9 cellular contexts compared by ENCODE assay signal in the genomic region with DNA sequence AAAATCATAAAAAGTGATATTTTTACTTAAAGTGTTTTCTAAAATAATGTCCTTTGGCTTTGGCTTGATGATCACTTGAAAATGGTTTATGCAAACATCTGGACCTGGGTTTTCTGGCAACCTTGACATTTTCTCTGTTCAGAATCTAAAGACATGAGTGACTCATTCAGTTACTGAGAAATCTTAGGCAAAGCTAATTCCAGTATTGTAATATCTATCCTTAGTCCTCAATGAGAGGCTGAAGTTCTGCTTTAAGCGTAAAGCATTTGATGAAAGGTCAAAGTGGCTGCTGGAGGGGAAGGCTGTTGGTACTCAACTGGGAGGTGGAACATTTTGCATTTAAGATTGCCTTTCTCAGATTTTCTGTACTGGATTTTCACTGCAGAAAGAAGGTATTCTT. TPM values are rescaled to one million over a fixed set of nuclear protein-coding genes. Genes with fewer than 3 reads are reported as not detected.
DNase-seq lines count a peak whose midpoint lies in the region; ATAC-seq and TF ChIP-seq lines count a peak whose summit lies in the region.
"Had no signal": no experiment of that assay in that cellular context is flagged by ENCODE, and none has a peak within 500 bp of the region (broad histone marks: within the 10 kb centered on the region; RNA-seq: fewer than 3 reads in every experiment).

No MANE protein-coding gene starts in this region.

- H3K4me3 ChIP-seq in OCI-LY1 (ENCODE audit: low read depth, low read length, poor library complexity, severe bottlenecking) (peak overlapping the region; percentile 98), ectodermal cell (ENCODE audit: insufficient read depth, low read depth, low read length) (peak overlapping the region; percentile 69), trophoblast cell (ENCODE audit: low read depth, low read length) (no peak overlapping the region), sigmoid colon (peak overlapping the region in 2 of 4 donors; percentile 88 to 95)

- H2AFZ ChIP-seq in OCI-LY1 (ENCODE audit: low read length): no peak overlapping the region
- H2AFZ ChIP-seq in trophoblast cell (ENCODE audit: insufficient read depth, low read length, poor library complexity): no peak overlapping the region

- H3F3A ChIP-seq in OCI-LY1 (ENCODE audit: insufficient read depth, low read length): no peaks in the 10 kb centered on the region

- intact Hi-C loops in sigmoid colon (cut with DNase I): loop anchor here (5.0 kb wide), 3 partner anchors 160 to 935 kb away; no protein-coding TSS in a partner anchor

- ATAC-seq in GM18861 (IDR thresholded peaks at IDR 0.05; ENCODE audit: unreplicated experiment): no peak

- no peak overlapping the region for H4K12ac ChIP-seq in trophoblast cell (ENCODE audit: low read depth, low read length)

- H3K9ac ChIP-seq in OCI-LY1 (ENCODE audit: low read length): peak overlapping the region; percentile 85
- no peak overlapping the region for H3K9ac ChIP-seq in trophoblast cell (ENCODE audit: low read length)

- H4K91ac ChIP-seq in trophoblast cell (ENCODE audit: low read depth, low read length): no peak overlapping the region

- no peak for TF ChIP-seq POLR2A in sigmoid colon (IDR thresholded peaks at IDR 0.05)

- H3K79me1 ChIP-seq in trophoblast cell (ENCODE audit: low read length): peaks cover 16% of the 10 kb centered on the region

- no peak overlapping the region for H2BK12ac ChIP-seq in trophoblast cell (ENCODE audit: low read length)

- H2BK120ac ChIP-seq in trophoblast cell (ENCODE audit: insufficient read depth, low read length, poor library complexity): no peak overlapping the region

- H4K8ac ChIP-seq in trophoblast cell (ENCODE audit: low read depth, low read length): no peak overlapping the region

- H3K79me2 ChIP-seq in OCI-LY1 (ENCODE audit: insufficient read depth, low read length) (peaks cover 55% of the 10 kb centered on the region), trophoblast cell (ENCODE audit: control insufficient read depth, insufficient read depth, low read length, poor library complexity) (peaks cover 20% of the 10 kb centered on the region)

- H3K4me2 ChIP-seq in OCI-LY1 (ENCODE audit: low read length) (peak overlapping the region; percentile 63), trophoblast cell (ENCODE audit: low read length) (peak overlapping the region; percentile 15)

- no peaks in the 10 kb centered on the region for H3K27me3 ChIP-seq in OCI-LY1 (ENCODE audit: insufficient read depth, low read length)
- no peaks in the 10 kb centered on the region for H3K27me3 ChIP-seq in ectodermal cell (ENCODE audit: control insufficient read depth, insufficient read depth, low read length, poor library complexity, severe bottlenecking)
- no peaks in the 10 kb centered on the region for H3K27me3 ChIP-seq in trophoblast cell (ENCODE audit: insufficient read depth, low read length)
- H3K27me3 ChIP-seq in sigmoid colon: no peaks in the 10 kb centered on the region
- H3K27me3 ChIP-seq: vagina had no signal

- H2BK5ac ChIP-seq in trophoblast cell (ENCODE audit: low read depth, low read length, poor library complexity): no peak overlapping the region

- no peaks in the 10 kb centered on the region for H4K20me1 ChIP-seq in OCI-LY1 (ENCODE audit: insufficient read depth, low read length)

- peak overlapping the region; percentile 53 for H3K4ac ChIP-seq in trophoblast cell (ENCODE audit: low read depth, low read length)

- H3K36me3 ChIP-seq in OCI-LY1 (ENCODE audit: insufficient read depth, low read length) (peaks cover 22% of the 10 kb centered on the region), ectodermal cell (ENCODE audit: control insufficient read depth, insufficient read depth, low read length) (no peaks in the 10 kb centered on the region), trophoblast cell (ENCODE audit: control insufficient read depth in 1 of 2, insufficient read depth in 2 of 2, low read length in 2 of 2) (no peaks in the 10 kb centered on the region), sigmoid colon (no peaks in the 10 kb centered on the region)
- H3K36me3 ChIP-seq: vagina had no signal

- peak overlapping the region; percentile 78 for H3K27ac ChIP-seq in OCI-LY1 (ENCODE audit: low read depth, low read length, poor library complexity, severe bottlenecking)
- H3K27ac ChIP-seq in ectodermal cell (ENCODE audit: insufficient read depth, low read depth, low read length, poor library complexity, severe bottlenecking): no peak overlapping the region
- H3K27ac ChIP-seq in trophoblast cell (ENCODE audit: low read depth, low read length): no peak overlapping the region
- H3K27ac ChIP-seq in sigmoid colon: peak overlapping the region in 2 of 4 donors; percentile 96 to 99

- no peak overlapping the region for H3K23ac ChIP-seq in trophoblast cell (ENCODE audit: low read length)

- H2AK5ac ChIP-seq in trophoblast cell (ENCODE audit: low read length): no peak overlapping the region

- no peaks in the 10 kb centered on the region for H3K9me2 ChIP-seq in OCI-LY1 (ENCODE audit: low read depth, low read length)

- TF ChIP-seq CTCF in OCI-LY1 (IDR thresholded peaks at IDR 0.05; ENCODE audit: low read length): no peak
- no peak for TF ChIP-seq CTCF in sigmoid colon (IDR thresholded peaks at IDR 0.05)

- DNase-seq in EL (peak; percentile 58), trophoblast cell (peak in 1 of 2 donors; percentile 40), sigmoid colon (no peak), cerebellar nuclear complex (lab: John Stamatoyannopoulos, UW) (no peak)
- no peak for DNase-seq in stimulated activated CD8-positive, alpha-beta memory T cell treated with anti-CD3 and anti-CD28 coated beads, Interleukin-4, amount 100 ng/mL, for 48 hours

- TF ChIP-seq EP300 in sigmoid colon (IDR thresholded peaks at IDR 0.05): no peak

- no peak overlapping the region for H3K18ac ChIP-seq in trophoblast cell (ENCODE audit: low read length)

- H3K14ac ChIP-seq in trophoblast cell (ENCODE audit: low read length): no peak overlapping the region

- H3K4me1 ChIP-seq in OCI-LY1 (ENCODE audit: insufficient read depth, low read length, severe bottlenecking): peaks cover 47% of the 10 kb centered on the region
- H3K4me1 ChIP-seq in ectodermal cell (ENCODE audit: control insufficient read depth, insufficient read depth, low read length): peaks cover 11% of the 10 kb centered on the region
- H3K4me1 ChIP-seq in trophoblast cell (ENCODE audit: control insufficient read depth in 1 of 2, insufficient read depth in 2 of 2, low read length in 2 of 2): peaks cover 5 to 9% of the 10 kb centered on the region in 2 experiments
- peaks cover 0 to 50% (median 45%) of the 10 kb centered on the region in 4 donors for H3K4me1 ChIP-seq in sigmoid colon

- 82% methylated on average over 1 of the region's 1 CpG for WGBS in ectodermal cell, 2 experiments
- no CpG with 5 or more reads among the region's 1 CpG for WGBS in trophoblast cell (ENCODE audit: extremely low coverage, insufficient coverage, insufficient read length)
- WGBS in sigmoid colon, 2 donors: 61 to 65% methylated on average over 1 of the region's 1 CpG

- 0 out of 2 replicates have a peak, but pooled peaks cover 5% of the 10 kb centered on the region for H3K9me3 ChIP-seq in OCI-LY1 (ENCODE audit: low read length)
- no peaks in the 10 kb centered on the region for H3K9me3 ChIP-seq in ectodermal cell (ENCODE audit: control insufficient read depth, low read length)
- peaks cover 1% of the 10 kb centered on the region for H3K9me3 ChIP-seq in trophoblast cell (ENCODE audit: insufficient read depth, low read depth, low read length)
- H3K9me3 ChIP-seq in sigmoid colon: no peaks in the 10 kb centered on the region

RNA-seq across cellular contexts. Expression of a gene that starts 2.3 kb away (rescaled TPM):
- polyA plus RNA-seq in ectodermal cell (2013, experiment 1 of 4): 75.7 TPM
- 78.7 TPM for polyA plus RNA-seq in ectodermal cell (2013, experiment 2 of 4)
- 65.2 TPM for polyA plus RNA-seq in ectodermal cell (2013, experiment 3 of 4)
- 70.4 TPM for polyA plus RNA-seq in ectodermal cell (2013, experiment 4 of 4)
- 61.9 and 66.5 TPM in 2 replicates for polyA plus RNA-seq in trophoblast cell (2013)
- 10 to 100 TPM; 40.2 to 58.4 (median 46.1) TPM for total RNA-seq in sigmoid colon
- polyA plus RNA-seq in sigmoid colon: 10 to 100 TPM in 2 of 3 donors, 1 to 10 TPM in 1; 3.6 to 23.7 (median 10.6) TPM
